In genomic region chr11:32527191-32527590, GRCh38 we compare ENCODE assay signal across 15 cellular contexts.
"Had no signal": no experiment of that assay in that cellular context is flagged by ENCODE, and none has a peak within 500 bp of the region (broad histone marks: within the 10 kb centered on the region; RNA-seq: fewer than 3 reads in every experiment).

No MANE protein-coding gene starts in this region.

- H3K27ac Mint-ChIP-seq: activated naive CD8-positive, alpha-beta T cell treated with anti-CD3 and anti-CD28 coated beads, Interleukin-2, amount 10 ng/mL, durations not matched to agents 7 days and 5 days; immature natural killer cell; naive thymus-derived CD4-positive, alpha-beta T cell; progenitor cell of endocrine pancreas; T-cell had no signal

- H3K4me3 ChIP-seq: dorsolateral prefrontal cortex, esophagus squamous epithelium, mucosa of descending colon, upper lobe of left lung had no signal

- DNase-seq: activated CD4-positive, alpha-beta T cell treated with anti-CD3 and anti-CD28 coated beads, Interleukin-2, amount 50 U/mL, for 1 hour; activated naive CD4-positive, alpha-beta T cell; activated naive CD8-positive, alpha-beta T cell treated with anti-CD3 and anti-CD28 coated beads, Interleukin-2, amount 10 ng/mL, durations not matched to agents 7 days and 5 days; activated T-cell treated with anti-CD3 and anti-CD28 coated beads for 4 hours; esophagus squamous epithelium; immature natural killer cell; mucosa of descending colon; naive thymus-derived CD4-positive, alpha-beta T cell; SK-N-SH; stimulated activated naive CD8-positive, alpha-beta T cell treated with anti-CD3 and anti-CD28 coated beads, Interleukin-15, amount 100 ng/mL, for 72 hours; T-cell; T-helper 9 cell; upper lobe of left lung had no signal

- H3K4me1 Mint-ChIP-seq: activated naive CD8-positive, alpha-beta T cell treated with anti-CD3 and anti-CD28 coated beads, Interleukin-2, amount 10 ng/mL, durations not matched to agents 7 days and 5 days; immature natural killer cell; stimulated activated naive CD8-positive, alpha-beta T cell treated with anti-CD3 and anti-CD28 coated beads, Interleukin-15, amount 100 ng/mL, for 72 hours; T-cell had no signal

- H3K9ac ChIP-seq: SK-N-SH had no signal

- H3K36me3 ChIP-seq: esophagus squamous epithelium, upper lobe of left lung had no signal

- H3K9me3 Mint-ChIP-seq: stimulated activated naive CD8-positive, alpha-beta T cell treated with anti-CD3 and anti-CD28 coated beads, Interleukin-15, amount 100 ng/mL, for 72 hours; T-cell had no signal

- H3K27me3 ChIP-seq: esophagus squamous epithelium, upper lobe of left lung had no signal

- H3K4me3 Mint-ChIP-seq: activated naive CD8-positive, alpha-beta T cell treated with anti-CD3 and anti-CD28 coated beads, Interleukin-2, amount 10 ng/mL, durations not matched to agents 7 days and 5 days; immature natural killer cell; naive thymus-derived CD4-positive, alpha-beta T cell; stimulated activated naive CD8-positive, alpha-beta T cell treated with anti-CD3 and anti-CD28 coated beads, Interleukin-15, amount 100 ng/mL, for 72 hours; T-cell had no signal

- H3K9me3 ChIP-seq: esophagus squamous epithelium, mucosa of descending colon, SK-N-SH, upper lobe of left lung had no signal

- H3K27me3 Mint-ChIP-seq: progenitor cell of endocrine pancreas; stimulated activated naive CD8-positive, alpha-beta T cell treated with anti-CD3 and anti-CD28 coated beads, Interleukin-15, amount 100 ng/mL, for 72 hours had no signal

- H3K4me1 ChIP-seq: esophagus squamous epithelium, upper lobe of left lung had no signal

- H3K27ac ChIP-seq: esophagus squamous epithelium, upper lobe of left lung had no signal

- H3K4me2 ChIP-seq: SK-N-SH had no signal

- H3K36me3 Mint-ChIP-seq: activated naive CD8-positive, alpha-beta T cell treated with anti-CD3 and anti-CD28 coated beads, Interleukin-2, amount 10 ng/mL, durations not matched to agents 7 days and 5 days; immature natural killer cell; naive thymus-derived CD4-positive, alpha-beta T cell; T-cell had no signal
